Comparison of ENCODE assay signal across 8 cellular contexts in the genomic region with DNA sequence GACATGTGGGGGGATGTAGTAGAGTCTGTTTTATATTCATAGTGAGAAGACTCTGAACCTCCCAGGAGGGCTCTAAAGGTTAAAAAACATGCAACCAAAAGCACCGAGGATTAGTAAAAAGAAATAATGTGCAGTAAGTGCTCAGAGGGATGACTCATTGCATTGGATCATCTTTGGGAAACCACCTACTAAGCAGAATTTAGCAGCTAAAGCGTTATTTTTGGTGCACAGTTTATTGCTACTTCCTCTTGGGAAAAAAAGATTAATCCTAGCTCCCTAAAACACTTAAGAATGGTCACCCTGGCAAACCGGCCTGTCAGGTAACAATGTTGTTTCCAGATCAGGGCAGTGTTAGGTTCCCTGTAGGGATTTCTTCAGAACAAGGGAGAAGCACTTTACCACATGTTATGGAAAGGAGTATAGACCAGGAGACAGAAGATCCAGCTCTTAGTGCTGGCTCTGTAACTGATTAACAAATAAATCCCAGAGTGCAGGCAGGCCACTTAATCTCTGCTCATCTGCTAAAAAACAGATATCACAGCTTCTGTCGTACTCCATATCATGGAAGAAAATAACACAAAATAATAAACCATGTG. TPM values are rescaled to one million over a fixed set of nuclear protein-coding genes. Genes with fewer than 3 reads are reported as not detected.
DNase-seq lines count a peak whose midpoint lies in the region; ATAC-seq, FAIRE-seq and TF ChIP-seq lines count a peak whose summit lies in the region.

No MANE protein-coding gene starts in this region.

- H3K27ac ChIP-seq in BLaER1 treated with 17β-estradiol and CSF1 and Interleukin-3, amounts not matched to agents 10 nM and 100 nM = peak overlapping the region; percentile 66 to 98 (median 94)
- H3K27ac ChIP-seq in ascending aorta = peak overlapping the region; percentile 5 to 43

- no peaks in the 10 kb centered on the region for H3K27me3 ChIP-seq in BLaER1 treated with 17β-estradiol and CSF1 and Interleukin-3, amounts not matched to agents 10 nM and 100 nM
- H3K27me3 ChIP-seq in ascending aorta = no peaks in the 10 kb centered on the region

- intact Hi-C loops in ascending aorta (cut with DNase I) = loop anchor here (5.0 kb wide), 1 partner anchor 82 kb away; no protein-coding TSS in a partner anchor

- H3K9me3 ChIP-seq in BLaER1 treated with 17β-estradiol and CSF1 and Interleukin-3, amounts not matched to agents 10 nM and 100 nM (replicated peaks in 1 of 11) = peaks cover 0 to 11% (median under 1%) of the 10 kb centered on the region in 11 experiments; a peak in 7 of 22 replicates
- H3K9me3 ChIP-seq in ascending aorta = no peaks in the 10 kb centered on the region

- no peaks in the 10 kb centered on the region; a peak in 3 of 22 replicates for H3K36me3 ChIP-seq in BLaER1 treated with 17β-estradiol and CSF1 and Interleukin-3, amounts not matched to agents 10 nM and 100 nM
- H3K36me3 ChIP-seq in ascending aorta = no peaks in the 10 kb centered on the region

- peak overlapping the region; percentile 66 to 88 (median 80) for H3K9ac ChIP-seq in BLaER1 treated with 17β-estradiol and CSF1 and Interleukin-3, amounts not matched to agents 10 nM and 100 nM

- no peaks in the 10 kb centered on the region for H4K20me1 ChIP-seq in BLaER1 treated with 17β-estradiol and CSF1 and Interleukin-3, amounts not matched to agents 10 nM and 100 nM

- no peak for TF ChIP-seq CTCF in ascending aorta (IDR thresholded peaks at IDR 0.05)

- DNase-seq in LHCN-M2 (ENCODE audit: low read depth) = peak; percentile 94
- DNase-seq in ascending aorta (ENCODE audit: low spot score in 2 of 2) = no peak
- DNase-seq in left lobe of liver (ENCODE audit: low spot score) = no peak
- peak; percentile 59 for DNase-seq in urothelium cell line (ENCODE audit: low spot score)
- no peak for DNase-seq in occipital lobe (lab: John Stamatoyannopoulos, UW)
- no peak for DNase-seq in central memory CD4-positive, alpha-beta T cell

- peak overlapping the region in 9 of 10 experiments; percentile 15 to 59 (median 40); a peak in 15 of 20 replicates for H3K4me3 ChIP-seq in BLaER1 treated with 17β-estradiol and CSF1 and Interleukin-3, amounts not matched to agents 10 nM and 100 nM
- no peak overlapping the region for H3K4me3 ChIP-seq in ascending aorta

- ATAC-seq in GM21390 (IDR thresholded peaks at IDR 0.05; ENCODE audit: unreplicated experiment) (peak; percentile 29), left lobe of liver (peak; percentile 93)

- H3K4me1 ChIP-seq in BLaER1 treated with 17β-estradiol and CSF1 and Interleukin-3, amounts not matched to agents 10 nM and 100 nM = peaks cover 79 to 95% (median 91%) of the 10 kb centered on the region in 10 experiments
- peaks cover 0 to 38% of the 10 kb centered on the region in 2 donors for H3K4me1 ChIP-seq in ascending aorta

- H3K4me2 ChIP-seq in BLaER1 treated with 17β-estradiol and CSF1 and Interleukin-3, amounts not matched to agents 10 nM and 100 nM = peak overlapping the region; percentile 67 to 96 (median 84)

- FAIRE-seq in urothelium cell line (lab: Jason Lieb, UNC) = peak; percentile 68

RNA-seq across cellular contexts. Expression of a gene that starts 44.8 kb away (rescaled TPM):
- total RNA-seq in LHCN-M2 (2014; rRNA removed) = 25.6 and 30.0 TPM in 2 replicates
- polyA plus RNA-seq in LHCN-M2 (2012) = 14.7 TPM
- total RNA-seq in ascending aorta = 0.64 TPM
- 9.1 TPM for total RNA-seq in left lobe of liver
- total RNA-seq in occipital lobe = 32.4 TPM

Comparison
In these comparisons a context has a peak if more than half of its experiments do, and no peak if none do; other contexts are left out.
1. H3K4me3 ChIP-seq: peak in BLaER1 treated with 17β-estradiol and CSF1 and Interleukin-3, amounts not matched to agents 10 nM and 100 nM (9 of 10); none in ascending aorta (0 of 2).
2. DNase-seq: peak in LHCN-M2 (single experiment) and urothelium cell line (single experiment); none in ascending aorta (0 of 2), left lobe of liver (single experiment), occipital lobe (single experiment) and central memory CD4-positive, alpha-beta T cell (single experiment).